Comparison of ENCODE assay signal across 1 cellular context in genomic region chr9:121566401-121567141, GRCh38.
TF ChIP-seq lines count a peak whose summit lies in the region.

No MANE protein-coding gene starts in this region.

TF ChIP-seq in HepG2, 621 proteins besides CTCF, POLR2A, EP300 and RAD21 (continued from another document):
- TF ChIP-seq PRDM15 (CRISPR knock-in tag; IDR thresholded peaks at IDR 0.05) (no peak), NR2F2 (IDR thresholded peaks at IDR 0.05; ENCODE audit: borderline replicate concordance, low read depth) (no peak), PCBP1 (IDR thresholded peaks at IDR 0.05; ENCODE audit: borderline replicate concordance, low read depth, low read length) (no peak)
TF ChIP-seq in HepG2: peak in this region for 0.
